In genomic region chr6:157755032-157755751, GRCh38 we compare ENCODE assay signal across 17 cellular contexts.
DNase-seq lines count a peak whose midpoint lies in the region; ATAC-seq, FAIRE-seq and TF ChIP-seq lines count a peak whose summit lies in the region.
"Had no signal": no experiment of that assay in that cellular context is flagged by ENCODE, and none has a peak within 500 bp of the region (broad histone marks: within the 10 kb centered on the region; RNA-seq: fewer than 3 reads in every experiment).

No MANE protein-coding gene starts in this region.

- TF ChIP-seq POLR2A in endothelial cell of umbilical vein (IDR thresholded peaks at IDR 0.05; ENCODE audit: low read depth, low read length) = no peak
- TF ChIP-seq POLR2A in HepG2 (IDR thresholded peaks at IDR 0.05; ENCODE audit: insufficient read depth in 1 of 2, low read depth in 2 of 2, low read length in 2 of 2) = no peak

- no peaks in the 10 kb centered on the region for H3K36me3 Mint-ChIP-seq in activated CD4-positive, alpha-beta memory T cell treated with anti-CD3 and anti-CD28 coated beads for 36 hours
- H3K36me3 Mint-ChIP-seq in activated CD4-positive, alpha-beta memory T cell treated with anti-CD3 and anti-CD28 coated beads, Interleukin-2, amount 10 ng/mL, durations not matched to agents 7 days and 5 days (ENCODE audit: low read depth) = no peaks in the 10 kb centered on the region
- H3K36me3 Mint-ChIP-seq: natural killer cell had no signal

- POLR2A ChIA-PET in activated CD4-positive, alpha-beta memory T cell treated with anti-CD3 and anti-CD28 coated beads for 36 hours (lab: Charles Lee) = interaction anchor here (0.8 to 1.9 kb wide), 12 partner anchors 8 to 431 kb away, joined by 3 to 13 read pairs (median 6); partner anchors contain the start of gene TMEM242
- POLR2A ChIA-PET in activated CD4-positive, alpha-beta memory T cell treated with anti-CD3 and anti-CD28 coated beads, Interleukin-2, amount 10 ng/mL, durations not matched to agents 7 days and 5 days (lab: Charles Lee) = interaction anchor here (0.7 kb wide), 2 partner anchors 67 to 227 kb away, joined by 3 read pairs; partner anchors contain the start of gene SYNJ2
- POLR2A ChIA-PET in endothelial cell of umbilical vein (lab: Charles Lee) = no interaction called here
- POLR2A ChIA-PET in HepG2 (lab: Yijun Ruan, JAX) = interaction anchor here (1.4 kb wide), 1 partner anchor 22 kb away, joined by 4 read pairs; no protein-coding TSS in a partner anchor

- peaks cover 89% of the 10 kb centered on the region for H3K4me1 Mint-ChIP-seq in activated CD4-positive, alpha-beta memory T cell treated with anti-CD3 and anti-CD28 coated beads for 36 hours (ENCODE audit: low read depth)
- H3K4me1 Mint-ChIP-seq in activated CD4-positive, alpha-beta memory T cell treated with anti-CD3 and anti-CD28 coated beads, Interleukin-2, amount 10 ng/mL, durations not matched to agents 7 days and 5 days = peaks cover 54% of the 10 kb centered on the region
- H3K4me1 Mint-ChIP-seq: natural killer cell had no signal

- peaks cover 7% of the 10 kb centered on the region for H3K9me3 Mint-ChIP-seq in activated CD4-positive, alpha-beta memory T cell treated with anti-CD3 and anti-CD28 coated beads for 36 hours
- peaks cover 4% of the 10 kb centered on the region for H3K9me3 Mint-ChIP-seq in activated CD4-positive, alpha-beta memory T cell treated with anti-CD3 and anti-CD28 coated beads, Interleukin-2, amount 10 ng/mL, durations not matched to agents 7 days and 5 days
- H3K9me3 Mint-ChIP-seq: activated B cell treated with CpG ODN at 0.5 μM for 24 hours, natural killer cell had no signal

- 71% methylated on average over 12 of the region's 12 CpGs for WGBS in HepG2 (ENCODE audit: low lambda C conversion rate)

- H3K4me3 ChIP-seq in SK-N-MC = no peak overlapping the region
- H3K4me3 ChIP-seq in endothelial cell of umbilical vein (replicated peaks in 1 of 3; ENCODE audit: insufficient read depth in 1 of 3, low read depth in 1 of 3, low read length in 3 of 3) = no peak overlapping the region
- H3K4me3 ChIP-seq in HepG2 (replicated peaks in 1 of 3; ENCODE audit: insufficient read depth in 1 of 3, low read depth in 2 of 3, low read length in 3 of 3) = no peak overlapping the region
- H3K4me3 ChIP-seq: A549, body of pancreas had no signal

- H3K27me3 ChIP-seq in endothelial cell of umbilical vein (ENCODE audit: control insufficient read depth in 2 of 2, insufficient read depth in 2 of 2, low read length in 2 of 2) (no peaks in the 10 kb centered on the region), HepG2 (ENCODE audit: control insufficient read depth in 1 of 2, insufficient read depth in 2 of 2, low read length in 2 of 2) (peaks cover 0 to 2% of the 10 kb centered on the region in 2 experiments; a peak in 1 of 5 replicates)
- H3K27me3 ChIP-seq: body of pancreas had no signal

- no peaks in the 10 kb centered on the region for H3K79me2 ChIP-seq in endothelial cell of umbilical vein (ENCODE audit: control insufficient read depth, insufficient read depth, low read length)
- no peaks in the 10 kb centered on the region for H3K79me2 ChIP-seq in HepG2 (ENCODE audit: insufficient read depth, low read length)

- H4K20me1 ChIP-seq in endothelial cell of umbilical vein (replicated peaks; ENCODE audit: control insufficient read depth, extremely low read depth, insufficient read depth, low read length) = no peaks in the 10 kb centered on the region
- H4K20me1 ChIP-seq in HepG2 (ENCODE audit: insufficient read depth, low read length) = no peaks in the 10 kb centered on the region

- TF ChIP-seq CTCF in endothelial cell of umbilical vein (IDR thresholded peaks at IDR 0.05; ENCODE audit: extremely low read depth in 1 of 2, insufficient read depth in 1 of 2, low read depth in 1 of 2, low read length in 2 of 2) (no peak), HepG2 (CRISPR knock-in tag; IDR thresholded peaks at IDR 0.05) (no peak)

- CTCF ChIA-PET in activated CD4-positive, alpha-beta memory T cell treated with anti-CD3 and anti-CD28 coated beads for 36 hours (lab: Charles Lee) = interaction anchor here (0.9 to 11.7 kb wide), 17 partner anchors 8 to 430 kb away, joined by 3 to 172 read pairs (median 7); no protein-coding TSS in a partner anchor
- CTCF ChIA-PET in activated CD4-positive, alpha-beta memory T cell treated with anti-CD3 and anti-CD28 coated beads, Interleukin-2, amount 10 ng/mL, durations not matched to agents 7 days and 5 days (lab: Charles Lee) = interaction anchor here (0.6 to 11.7 kb wide), 13 partner anchors 10 to 377 kb away, joined by 3 to 158 read pairs (median 8); no protein-coding TSS in a partner anchor
- CTCF ChIA-PET in endothelial cell of umbilical vein (lab: Charles Lee) = interaction anchor here (0.9 to 10.6 kb wide), 9 partner anchors 8 to 440 kb away, joined by 3 to 235 read pairs (median 4); no protein-coding TSS in a partner anchor
- CTCF ChIA-PET in HepG2 (lab: Yijun Ruan, JAX; ENCODE audit: low intra/inter-chr PET ratio, low total read pairs) = interaction anchor here (1.9 kb wide), 1 partner anchor 441 kb away, joined by 8 read pairs; no protein-coding TSS in a partner anchor

- H3K4me1 ChIP-seq in endothelial cell of umbilical vein (ENCODE audit: control insufficient read depth, extremely low read depth, insufficient read depth, low read length) (peaks cover 31% of the 10 kb centered on the region), HepG2 (ENCODE audit: insufficient read depth, low read length) (peaks cover 40% of the 10 kb centered on the region)

- H3K4me2 ChIP-seq in endothelial cell of umbilical vein (ENCODE audit: insufficient read depth, low read length) (no peak overlapping the region), HepG2 (ENCODE audit: low read depth, low read length) (no peak overlapping the region)
- H3K4me2 ChIP-seq: A549 had no signal

- H2AFZ ChIP-seq in endothelial cell of umbilical vein (ENCODE audit: low read depth, low read length) = peak overlapping the region; percentile 29
- no peak overlapping the region for H2AFZ ChIP-seq in HepG2 (ENCODE audit: low read length)

- peak; percentile 14 for ATAC-seq in stimulated activated naive CD8-positive, alpha-beta T cell treated with anti-CD3 and anti-CD28 coated beads, Interleukin-15, Interleukin-2, amounts not matched to agents 100 U/mL and 50 U/mL, for 24 hours
- ATAC-seq in GM21528 (IDR thresholded peaks at IDR 0.05; ENCODE audit: low FRiP score, unreplicated experiment) = no peak
- ATAC-seq in HepG2 = no peak
- no peak for ATAC-seq in HG03280 (IDR thresholded peaks at IDR 0.05; ENCODE audit: unreplicated experiment)
- ATAC-seq: A549, body of pancreas, natural killer cell had no signal

- in situ Hi-C loops in HepG2 (cut with HindIII; ENCODE audit: extremely low pct_ligation_motif_present, low pct_unique_long_range_greater_than_20kb) = loop anchor here (5.0 kb wide), 2 partner anchors 117 to 192 kb away; no protein-coding TSS in a partner anchor

- FAIRE-seq in endothelial cell of umbilical vein (lab: Jason Lieb, UNC) (peak; percentile 80), HepG2 (lab: Jason Lieb, UNC) (no peak)
- FAIRE-seq: A549 had no signal

- H3K9me3 ChIP-seq in SK-N-MC (ENCODE audit: low read depth, low read length) (no peaks in the 10 kb centered on the region), endothelial cell of umbilical vein (replicated peaks; ENCODE audit: control insufficient read depth, insufficient read depth, low read length) (no peaks in the 10 kb centered on the region), HepG2 (ENCODE audit: low read length) (peaks cover 6% of the 10 kb centered on the region; the same call in 1 of the 2 replicates)
- H3K9me3 ChIP-seq: A549, body of pancreas had no signal

- no TSS peak for BruUV-seq in endothelial cell of umbilical vein (replicated peaks; lab: Mats Ljungman, UMichigan)
- BruUV-seq in HepG2 (replicated peaks; lab: Mats Ljungman, UMichigan) = no TSS peak

- H3K27ac ChIP-seq in SK-N-MC (0 out of 2 replicates have a peak overlapping the region, but pooled peaks have one; percentile 2), endothelial cell of umbilical vein (ENCODE audit: insufficient read depth, low read depth, low read length) (no peak overlapping the region), HepG2 (ENCODE audit: extremely low read length, insufficient read depth, low read length) (no peak overlapping the region)
- H3K27ac ChIP-seq: A549, body of pancreas had no signal

- H3K27me3 Mint-ChIP-seq in activated CD4-positive, alpha-beta memory T cell treated with anti-CD3 and anti-CD28 coated beads for 36 hours = no peaks in the 10 kb centered on the region
- H3K27me3 Mint-ChIP-seq in activated CD4-positive, alpha-beta memory T cell treated with anti-CD3 and anti-CD28 coated beads, Interleukin-2, amount 10 ng/mL, durations not matched to agents 7 days and 5 days = peaks cover 43% of the 10 kb centered on the region

- H3K9me1 ChIP-seq in endothelial cell of umbilical vein (replicated peaks; ENCODE audit: control insufficient read depth, extremely low read depth, insufficient read depth, low read length) = no peaks in the 10 kb centered on the region

- intact Hi-C loops in activated CD4-positive, alpha-beta memory T cell treated with anti-CD3 and anti-CD28 coated beads for 36 hours (cut with micrococcal nuclease) = loop anchor here (1.0 to 10.0 kb wide), 3 partner anchors 9 to 650 kb away; no protein-coding TSS in a partner anchor
- intact Hi-C loops in endothelial cell of umbilical vein (cut with micrococcal nuclease) (no loop called here), HepG2 (cut with micrococcal nuclease; ENCODE audit: unreplicated experiment) (loop anchor here (5.0 kb wide), 3 partner anchors 38 to 197 kb away; partner anchors contain the start of gene SNX9)

- H3K9ac ChIP-seq in SK-N-MC (ENCODE audit: insufficient read length) = peak overlapping the region; percentile 20
- no peak overlapping the region for H3K9ac ChIP-seq in endothelial cell of umbilical vein (replicated peaks; ENCODE audit: extremely low read depth, insufficient read depth, low read length)
- no peak overlapping the region for H3K9ac ChIP-seq in HepG2 (ENCODE audit: insufficient read depth, low read depth, low read length)

- H3K36me3 ChIP-seq in SK-N-MC (ENCODE audit: insufficient read depth, low read length) (no peaks in the 10 kb centered on the region), endothelial cell of umbilical vein (ENCODE audit: control insufficient read depth in 2 of 2, extremely low read depth in 1 of 2, insufficient read depth in 2 of 2, low read length in 2 of 2) (no peaks in the 10 kb centered on the region), HepG2 (replicated peaks in 1 of 2; ENCODE audit: control insufficient read depth in 1 of 2, insufficient read depth in 2 of 2, low read length in 2 of 2) (no peaks in the 10 kb centered on the region)

- H3K4me3 Mint-ChIP-seq in activated CD4-positive, alpha-beta memory T cell treated with anti-CD3 and anti-CD28 coated beads for 36 hours = peak overlapping the region; percentile 30
- no peak overlapping the region for H3K4me3 Mint-ChIP-seq in activated CD4-positive, alpha-beta memory T cell treated with anti-CD3 and anti-CD28 coated beads, Interleukin-2, amount 10 ng/mL, durations not matched to agents 7 days and 5 days
- H3K4me3 Mint-ChIP-seq: activated B cell treated with CpG ODN at 0.5 μM for 24 hours, natural killer cell had no signal

- no peak for TF ChIP-seq EP300 in HepG2 (IDR thresholded peaks at IDR 0.05; ENCODE audit: low read depth in 2 of 2, low read length in 2 of 2)
- TF ChIP-seq EP300 in HepG2 (CRISPR knock-in tag; IDR thresholded peaks at IDR 0.05; ENCODE audit: borderline replicate concordance) = no peak

- no peak for DNase-seq in activated CD4-positive, alpha-beta memory T cell treated with anti-CD3 and anti-CD28 coated beads for 36 hours
- no peak for DNase-seq in activated CD4-positive, alpha-beta memory T cell treated with anti-CD3 and anti-CD28 coated beads, Interleukin-2, amount 10 ng/mL, durations not matched to agents 7 days and 5 days
- no peak for DNase-seq in SK-N-MC (ENCODE audit: low read depth, low spot score)
- DNase-seq in endothelial cell of umbilical vein (ENCODE audit: low read depth, low spot score) = peak; percentile 37
- DNase-seq in stimulated activated naive CD8-positive, alpha-beta T cell treated with anti-CD3 and anti-CD28 coated beads, Interleukin-15, Interleukin-2, amounts not matched to agents 100 U/mL and 50 U/mL, for 24 hours = no peak
- DNase-seq in HepG2 (ENCODE audit: low spot score) = no peak
- DNase-seq: activated B cell treated with CpG ODN at 0.5 μM for 24 hours, body of pancreas, Caco-2, natural killer cell, NCI-H187, NCI-H524, OCI-M1, retina had no signal

- peak overlapping the region; percentile 89 for H3K27ac Mint-ChIP-seq in activated CD4-positive, alpha-beta memory T cell treated with anti-CD3 and anti-CD28 coated beads for 36 hours
- no peak overlapping the region for H3K27ac Mint-ChIP-seq in activated CD4-positive, alpha-beta memory T cell treated with anti-CD3 and anti-CD28 coated beads, Interleukin-2, amount 10 ng/mL, durations not matched to agents 7 days and 5 days
- H3K27ac Mint-ChIP-seq: activated B cell treated with CpG ODN at 0.5 μM for 24 hours, natural killer cell had no signal

- no peak for TF ChIP-seq RAD21 in HepG2 (CRISPR knock-in tag; IDR thresholded peaks at IDR 0.05)

- dilution Hi-C loops in endothelial cell of umbilical vein (cut with MboI; ENCODE audit: extremely low pct_ligation_motif_present, low sequenced_read_pairs) = no loop called here
